18 cellular contexts compared by ENCODE assay signal in the genomic region with DNA sequence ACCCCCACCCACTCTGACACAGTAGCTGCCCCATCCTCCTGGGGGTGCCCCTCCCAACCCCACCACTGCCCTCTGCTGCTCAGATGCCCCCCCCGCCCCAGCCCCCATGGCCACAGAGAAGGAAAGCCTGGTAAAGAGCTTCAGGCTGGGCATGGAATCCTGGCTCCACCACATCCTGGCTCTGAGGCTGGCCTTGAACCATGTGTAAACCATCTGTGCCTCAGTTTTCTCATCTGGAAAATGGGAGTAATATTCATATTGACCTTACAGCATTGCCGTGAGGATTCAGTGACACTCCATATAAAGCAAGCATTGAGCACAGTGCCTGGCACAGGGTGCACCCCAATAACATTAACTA.
DNase-seq lines count a peak whose midpoint lies in the region; ATAC-seq, FAIRE-seq and TF ChIP-seq lines count a peak whose summit lies in the region.
"Had no signal": no experiment of that assay in that cellular context is flagged by ENCODE, and none has a peak within 500 bp of the region (broad histone marks: within the 10 kb centered on the region; RNA-seq: fewer than 3 reads in every experiment).

No MANE protein-coding gene starts in this region.

- H4K20me1 ChIP-seq in osteoblast (ENCODE audit: insufficient read depth, low read length) = no peaks in the 10 kb centered on the region

- H3K9me3 ChIP-seq in right atrium auricular region = no peaks in the 10 kb centered on the region
- H3K9me3 ChIP-seq in right cardiac atrium (ENCODE audit: control insufficient read depth, low read length) = no peaks in the 10 kb centered on the region
- H3K9me3 ChIP-seq in osteoblast (ENCODE audit: low read depth, low read length) = no peaks in the 10 kb centered on the region
- no peaks in the 10 kb centered on the region for H3K9me3 ChIP-seq in vagina
- H3K9me3 ChIP-seq: neutrophil had no signal

- H3K27me3 ChIP-seq in right atrium auricular region (no peaks in the 10 kb centered on the region), right cardiac atrium (ENCODE audit: control insufficient read depth, insufficient read depth) (no peaks in the 10 kb centered on the region), osteoblast (ENCODE audit: insufficient read depth, low read length) (no peaks in the 10 kb centered on the region), vagina (no peaks in the 10 kb centered on the region)
- H3K27me3 ChIP-seq: neutrophil had no signal

- TF ChIP-seq CTCF in right atrium auricular region (IDR thresholded peaks at IDR 0.05) (no peak), choroid plexus epithelial cell (conservative IDR thresholded peaks at IDR 0.05; ENCODE audit: low read depth, low read length) (no peak), osteoblast (IDR thresholded peaks at IDR 0.05; ENCODE audit: extremely low read depth, low read depth, low read length) (no peak), vagina (IDR thresholded peaks at IDR 0.05) (no peak)

- H3K36me3 ChIP-seq in right atrium auricular region (no peaks in the 10 kb centered on the region), osteoblast (ENCODE audit: insufficient read depth, low read length) (no peaks in the 10 kb centered on the region), vagina (no peaks in the 10 kb centered on the region)
- H3K36me3 ChIP-seq: neutrophil had no signal

- DNase-seq in right atrium auricular region (ENCODE audit: low spot score) = no peak
- DNase-seq in right cardiac atrium = no peak
- DNase-seq in choroid plexus epithelial cell (ENCODE audit: low read depth) = peak; percentile 22
- DNase-seq in osteoblast (ENCODE audit: insufficient read length, low spot score, missing footprints) = peak; percentile 84
- DNase-seq in vagina (ENCODE audit: extremely low spot score in 2 of 2) = no peak
- no peak for DNase-seq in GM12891 (ENCODE audit: insufficient read length, low spot score)
- DNase-seq in HuH-7.5 (ENCODE audit: low spot score) = no peak
- DNase-seq in stimulated activated CD4-positive, alpha-beta T cell treated with anti-CD3 and anti-CD28 coated beads, Interleukin-4, amount 100 ng/mL, for 4 hours = no peak
- DNase-seq: activated CD8-positive, alpha-beta memory T cell treated with anti-CD3 and anti-CD28 coated beads, Interleukin-2, amount 10 ng/mL, durations not matched to agents 7 days and 5 days; activated effector memory CD4-positive, alpha-beta T cell treated with anti-CD3 and anti-CD28 coated beads, Interleukin-2, amount 50 U/mL, for 16 hours; CD8-positive, alpha-beta memory T cell; immature natural killer cell; NCI-H82; T-helper 17 cell had no signal

- H3K4me1 ChIP-seq in right atrium auricular region (peaks cover 0 to 33% of the 10 kb centered on the region in 2 donors), right cardiac atrium (ENCODE audit: control insufficient read depth, insufficient read depth, low read length) (peaks cover 3% of the 10 kb centered on the region), osteoblast (ENCODE audit: insufficient read depth, low read length) (peaks cover 31% of the 10 kb centered on the region), vagina (peaks cover 21% of the 10 kb centered on the region)

- intact Hi-C loops in right cardiac atrium (cut with DNase I) (no loop called here), vagina (cut with DNase I) (no loop called here)

- no peak overlapping the region for H2AFZ ChIP-seq in osteoblast (ENCODE audit: low read length)

- FAIRE-seq in GM12891 (lab: Jason Lieb, UNC) = no peak

- H3K27ac ChIP-seq in right atrium auricular region (peak overlapping the region; percentile 23 to 26), right cardiac atrium (ENCODE audit: low read length) (no peak overlapping the region), osteoblast (ENCODE audit: low read depth, low read length) (peak overlapping the region; percentile 84), vagina (peak overlapping the region; percentile 88)
- H3K27ac ChIP-seq: neutrophil had no signal

- TF ChIP-seq POLR2A in vagina (IDR thresholded peaks at IDR 0.05) (no peak), GM12891 (IDR thresholded peaks at IDR 0.05; ENCODE audit: low read depth, low read length) (no peak)

- H3K4me3 ChIP-seq in right atrium auricular region (no peak overlapping the region), right cardiac atrium (ENCODE audit: low read length) (no peak overlapping the region), choroid plexus epithelial cell (ENCODE audit: low read depth, low read length) (no peak overlapping the region), osteoblast (ENCODE audit: insufficient read depth, low read length) (no peak overlapping the region), vagina (no peak overlapping the region)
- H3K4me3 ChIP-seq: coronary artery, skin epidermis had no signal

- H3K79me2 ChIP-seq in osteoblast (ENCODE audit: insufficient read depth, low read length) = no peaks in the 10 kb centered on the region

- 96% methylated on average over 2 of the region's 2 CpGs for WGBS in right cardiac atrium

- ATAC-seq in right cardiac atrium = no peak
- ATAC-seq: activated CD4-positive, CD25-positive, alpha-beta regulatory T cell treated with anti-CD3 and anti-CD28 coated beads, Interleukin-2, amount 50 U/mL, for 24 hours; activated CD8-positive, alpha-beta memory T cell treated with anti-CD3 and anti-CD28 coated beads, Interleukin-2, amount 10 ng/mL, durations not matched to agents 7 days and 5 days; T-helper 17 cell had no signal

- H3K4me2 ChIP-seq in osteoblast (ENCODE audit: insufficient read depth, low read length) = peak overlapping the region; percentile 40

TF ChIP-seq in GM12891, 5 proteins besides CTCF, POLR2A, EP300 and RAD21:
- TF ChIP-seq POLR2AphosphoS5 (IDR thresholded peaks at IDR 0.05; ENCODE audit: low read depth, low read length) (no peak), SPI1 (IDR thresholded peaks at IDR 0.05; ENCODE audit: low read depth, low read length) (no peak), PAX5 (IDR thresholded peaks at IDR 0.05; ENCODE audit: insufficient read depth, low read length, severe bottlenecking) (no peak), TAF1 (IDR thresholded peaks at IDR 0.05; ENCODE audit: low read depth, low read length) (no peak), POU2F2 (IDR thresholded peaks at IDR 0.05; ENCODE audit: low read depth, low read length) (no peak)

Comparison
In these comparisons a context has a peak if more than half of its experiments do, and no peak if none do; other contexts are left out.
1. DNase-seq: peak in choroid plexus epithelial cell (single experiment) and osteoblast (single experiment); none in right atrium auricular region (single experiment), right cardiac atrium (0 of 3), vagina (0 of 2), GM12891 (single experiment), HuH-7.5 (single experiment) and stimulated activated CD4-positive, alpha-beta T cell treated with anti-CD3 and anti-CD28 coated beads, Interleukin-4, amount 100 ng/mL, for 4 hours (0 of 2).